In the genomic region with DNA sequence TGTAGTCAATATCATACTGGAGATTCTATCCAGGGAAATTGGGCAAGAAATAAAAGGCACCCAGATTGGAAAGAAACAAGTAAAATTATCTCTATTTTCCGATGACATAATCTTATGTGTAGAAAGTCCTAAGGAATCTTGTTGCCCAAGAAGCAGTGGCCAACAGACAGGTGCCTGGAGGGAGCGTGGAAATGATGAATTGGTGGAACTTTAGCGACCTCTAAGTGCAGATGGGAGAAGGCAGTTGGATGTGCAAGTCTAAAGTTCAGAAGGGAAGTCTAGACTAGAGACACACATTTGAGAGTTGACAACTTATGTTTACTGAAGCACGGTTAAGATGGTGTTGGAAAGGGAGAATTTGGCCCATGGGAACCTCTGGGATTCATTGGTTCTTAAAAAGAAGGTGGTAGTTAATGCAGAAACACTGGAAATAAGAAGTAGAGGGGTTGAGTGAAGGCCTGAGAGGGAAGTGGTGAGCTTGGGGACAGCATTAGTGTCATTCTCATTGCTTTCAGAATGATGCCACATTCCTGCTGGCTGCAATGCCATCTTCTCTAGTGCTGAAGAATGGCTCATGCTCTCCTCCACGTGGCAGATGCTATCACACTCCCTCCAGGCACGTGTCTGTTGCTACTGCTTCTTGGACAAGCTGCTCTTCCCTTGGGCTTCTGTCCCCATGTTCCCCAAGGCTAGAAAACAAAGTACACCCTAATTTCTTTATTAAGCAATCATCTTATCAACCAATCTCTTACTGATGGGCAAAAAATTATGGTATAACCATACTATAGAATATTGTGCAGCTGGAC, we compare ENCODE assay signal across 21 cellular contexts. TPM values are rescaled to one million over a fixed set of nuclear protein-coding genes. Genes with fewer than 3 reads are reported as not detected.
DNase-seq lines count a peak whose midpoint lies in the region; ATAC-seq and TF ChIP-seq lines count a peak whose summit lies in the region.
"Had no signal": no experiment of that assay in that cellular context is flagged by ENCODE, and none has a peak within 500 bp of the region (broad histone marks: within the 10 kb centered on the region; RNA-seq: fewer than 3 reads in every experiment).

No MANE protein-coding gene starts in this region.

- H3K4me1 Mint-ChIP-seq in T-cell = no peaks in the 10 kb centered on the region
- no peaks in the 10 kb centered on the region for H3K4me1 Mint-ChIP-seq in activated naive CD4-positive, alpha-beta T cell treated with anti-CD3 and anti-CD28 coated beads, Interleukin-2, amount 10 ng/mL, durations not matched to agents 7 days and 5 days
- H3K4me1 Mint-ChIP-seq: nephron progenitor cell; stimulated activated effector memory CD8-positive, alpha-beta T cell treated with anti-CD3 and anti-CD28 coated beads, Interleukin-12 subunit alpha, Interleukin-12 subunit beta, amount 100 ng/mL, for 72 hours; T-helper 17 cell had no signal

- TF ChIP-seq CTCF in C4-2B (conservative IDR thresholded peaks at IDR 0.05) = peak; percentile 26
- peak; percentile 30; the same call in 1 of the 2 replicates for TF ChIP-seq CTCF in Panc1 (IDR thresholded peaks at IDR 0.05)

- no peak overlapping the region for H3K4me3 ChIP-seq in Panc1 (ENCODE audit: low read depth in 2 of 2, low read length in 2 of 2)
- H3K4me3 ChIP-seq: adrenal gland; BLaER1 treated with 17β-estradiol and CSF1 and Interleukin-3, amounts not matched to agents 10 nM and 100 nM; left lung had no signal

- CTCF ChIA-PET in HEK293T (lab: Yijun Ruan, JAX) (interaction anchor here (0.7 kb wide), 1 partner anchor 363 kb away, joined by 3 read pairs; no protein-coding TSS in a partner anchor), Panc1 (lab: Charles Lee) (interaction anchor here (0.6 kb wide), 1 partner anchor 46 kb away, joined by 4 read pairs; no protein-coding TSS in a partner anchor), T-cell (lab: Charles Lee) (interaction anchor here in 1 of 2 donors (1.0 kb wide), 1 partner anchor 12 kb away, joined by 4 read pairs; no protein-coding TSS in a partner anchor)
- CTCF ChIA-PET in activated naive CD4-positive, alpha-beta T cell treated with anti-CD3 and anti-CD28 coated beads, Interleukin-2, amount 10 ng/mL, durations not matched to agents 7 days and 5 days (lab: Charles Lee) = interaction anchor here (0.8 to 1.5 kb wide), 3 partner anchors 32 to 58 kb away, joined by 3 to 4 read pairs (median 4); no protein-coding TSS in a partner anchor

- no peak for ATAC-seq in Panc1
- ATAC-seq in left colon = peak; percentile 84
- ATAC-seq in T-cell (replicated peaks in 1 of 4) = no peak
- ATAC-seq in GM21529 (IDR thresholded peaks at IDR 0.05; ENCODE audit: unreplicated experiment) = no peak
- ATAC-seq: activated T-cell treated with anti-CD3 and anti-CD28 coated beads, Interleukin-2, amount 50 U/mL, for 4 hours; esophagus mucosa; left lung; right cardiac atrium; stimulated activated effector memory CD8-positive, alpha-beta T cell treated with anti-CD3 and anti-CD28 coated beads, Interleukin-12 subunit alpha, Interleukin-12 subunit beta, amount 100 ng/mL, for 72 hours; T-helper 17 cell had no signal

- no peak overlapping the region for H3K4me3 Mint-ChIP-seq in T-cell
- H3K4me3 Mint-ChIP-seq in activated naive CD4-positive, alpha-beta T cell treated with anti-CD3 and anti-CD28 coated beads, Interleukin-2, amount 10 ng/mL, durations not matched to agents 7 days and 5 days = no peak overlapping the region
- H3K4me3 Mint-ChIP-seq: activated T-cell treated with anti-CD3 and anti-CD28 coated beads, Interleukin-2, amount 50 U/mL, for 4 hours; nephron progenitor cell; stimulated activated effector memory CD8-positive, alpha-beta T cell treated with anti-CD3 and anti-CD28 coated beads, Interleukin-12 subunit alpha, Interleukin-12 subunit beta, amount 100 ng/mL, for 72 hours; T-helper 17 cell had no signal

- H3K36me3 ChIP-seq in Panc1 (ENCODE audit: control insufficient read depth, insufficient read depth, low read length) = no peaks in the 10 kb centered on the region
- H3K36me3 ChIP-seq: adrenal gland; BLaER1 treated with 17β-estradiol and CSF1 and Interleukin-3, amounts not matched to agents 10 nM and 100 nM; left lung had no signal

- H3K36me3 Mint-ChIP-seq in T-cell = no peaks in the 10 kb centered on the region
- no peaks in the 10 kb centered on the region for H3K36me3 Mint-ChIP-seq in activated naive CD4-positive, alpha-beta T cell treated with anti-CD3 and anti-CD28 coated beads, Interleukin-2, amount 10 ng/mL, durations not matched to agents 7 days and 5 days
- H3K36me3 Mint-ChIP-seq: stimulated activated effector memory CD8-positive, alpha-beta T cell treated with anti-CD3 and anti-CD28 coated beads, Interleukin-12 subunit alpha, Interleukin-12 subunit beta, amount 100 ng/mL, for 72 hours had no signal

- no TSS peak for BruUV-seq in Panc1 (replicated peaks; lab: Mats Ljungman, UMichigan)

- no peaks in the 10 kb centered on the region for H3K4me1 ChIP-seq in Panc1 (ENCODE audit: control insufficient read depth, insufficient read depth, low read length)
- H3K4me1 ChIP-seq: adrenal gland had no signal

- H3K27me3 Mint-ChIP-seq in T-cell = peaks cover 8 to 11% of the 10 kb centered on the region in 2 donors
- peaks cover 18% of the 10 kb centered on the region for H3K27me3 Mint-ChIP-seq in activated naive CD4-positive, alpha-beta T cell treated with anti-CD3 and anti-CD28 coated beads, Interleukin-2, amount 10 ng/mL, durations not matched to agents 7 days and 5 days

- in situ Hi-C loops in Panc1 (cut with HindIII; ENCODE audit: low pct_unique_long_range_greater_than_20kb, low sequenced_read_pairs) = no loop called here

- DNase-seq in HEK293T (ENCODE audit: extremely low spot score) (peak; percentile 26), Panc1 (ENCODE audit: low read depth, low spot score) (no peak), left colon (no peak), T-cell (no peak), NCI-H748 (lab: John Stamatoyannopoulos, UW; ENCODE audit: unreplicated experiment) (no peak)
- DNase-seq in activated naive CD4-positive, alpha-beta T cell treated with anti-CD3 and anti-CD28 coated beads, Interleukin-2, amount 10 ng/mL, durations not matched to agents 7 days and 5 days = no peak
- DNase-seq: activated CD4-positive, alpha-beta T cell treated with anti-CD3 and anti-CD28 coated beads for 48 hours; activated T-cell treated with anti-CD3 and anti-CD28 coated beads, Interleukin-2, amount 50 U/mL, for 4 hours; adrenal gland; left lung; nephron progenitor cell; right cardiac atrium; stimulated activated CD4-positive, alpha-beta T cell treated with anti-CD3 and anti-CD28 coated beads, Interleukin-4, amount 100 ng/mL, for 4 hours; T-helper 17 cell had no signal

- intact Hi-C loops in Panc1 (cut with micrococcal nuclease; ENCODE audit: unreplicated experiment) = no loop called here
- intact Hi-C loops in left colon (cut with DNase I, micrococcal nuclease) = no loop called here

- H3K27ac Mint-ChIP-seq in T-cell = no peak overlapping the region
- H3K27ac Mint-ChIP-seq in activated naive CD4-positive, alpha-beta T cell treated with anti-CD3 and anti-CD28 coated beads, Interleukin-2, amount 10 ng/mL, durations not matched to agents 7 days and 5 days = no peak overlapping the region
- H3K27ac Mint-ChIP-seq: nephron progenitor cell; stimulated activated effector memory CD8-positive, alpha-beta T cell treated with anti-CD3 and anti-CD28 coated beads, Interleukin-12 subunit alpha, Interleukin-12 subunit beta, amount 100 ng/mL, for 72 hours; T-helper 17 cell had no signal

- H3K27ac ChIP-seq in C4-2B = no peak overlapping the region
- no peak overlapping the region for H3K27ac ChIP-seq in Panc1 (ENCODE audit: low read length)
- H3K27ac ChIP-seq: adrenal gland; BLaER1 treated with 17β-estradiol and CSF1 and Interleukin-3, amounts not matched to agents 10 nM and 100 nM; left lung had no signal

- peaks cover 2% of the 10 kb centered on the region for H3K27me3 ChIP-seq in Panc1 (ENCODE audit: control insufficient read depth, insufficient read depth, low read length)
- H3K27me3 ChIP-seq: adrenal gland; BLaER1 treated with 17β-estradiol and CSF1 and Interleukin-3, amounts not matched to agents 10 nM and 100 nM; left lung had no signal

- H3K9me3 Mint-ChIP-seq in T-cell = no peaks in the 10 kb centered on the region
- H3K9me3 Mint-ChIP-seq in activated naive CD4-positive, alpha-beta T cell treated with anti-CD3 and anti-CD28 coated beads, Interleukin-2, amount 10 ng/mL, durations not matched to agents 7 days and 5 days = no peaks in the 10 kb centered on the region
- H3K9me3 Mint-ChIP-seq: activated T-cell treated with anti-CD3 and anti-CD28 coated beads, Interleukin-2, amount 50 U/mL, for 4 hours; nephron progenitor cell; stimulated activated effector memory CD8-positive, alpha-beta T cell treated with anti-CD3 and anti-CD28 coated beads, Interleukin-12 subunit alpha, Interleukin-12 subunit beta, amount 100 ng/mL, for 72 hours had no signal

- POLR2A ChIA-PET in HEK293T (lab: Yijun Ruan, JAX) = no interaction called here
- POLR2A ChIA-PET in Panc1 (lab: Charles Lee) = no interaction called here
- POLR2A ChIA-PET in T-cell (lab: Charles Lee) = interaction anchor here in 1 of 2 donors (0.7 kb wide), 1 partner anchor 195 kb away, joined by 3 read pairs; no protein-coding TSS in a partner anchor

- no peaks in the 10 kb centered on the region for H3K9me3 ChIP-seq in Panc1 (ENCODE audit: control insufficient read depth, insufficient read depth, low read depth, low read length)
- H3K9me3 ChIP-seq: adrenal gland, left lung had no signal

TF ChIP-seq in HEK293T, 16 proteins besides CTCF, POLR2A, EP300 and RAD21 (continues in another document):
- TF ChIP-seq SP1 (IDR thresholded peaks at IDR 0.05) = no peak
- TF ChIP-seq, protein P1, sequence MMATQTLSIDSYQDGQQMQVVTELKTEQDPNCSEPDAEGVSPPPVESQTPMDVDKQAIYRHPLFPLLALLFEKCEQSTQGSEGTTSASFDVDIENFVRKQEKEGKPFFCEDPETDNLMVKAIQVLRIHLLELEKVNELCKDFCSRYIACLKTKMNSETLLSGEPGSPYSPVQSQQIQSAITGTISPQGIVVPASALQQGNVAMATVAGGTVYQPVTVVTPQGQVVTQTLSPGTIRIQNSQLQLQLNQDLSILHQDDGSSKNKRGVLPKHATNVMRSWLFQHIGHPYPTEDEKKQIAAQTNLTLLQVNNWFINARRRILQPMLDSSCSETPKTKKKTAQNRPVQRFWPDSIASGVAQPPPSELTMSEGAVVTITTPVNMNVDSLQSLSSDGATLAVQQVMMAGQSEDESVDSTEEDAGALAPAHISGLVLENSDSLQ (IDR thresholded peaks at IDR 0.05) = no peak
- no peak for TF ChIP-seq HDGF (IDR thresholded peaks at IDR 0.05; ENCODE audit: borderline replicate concordance)
- TF ChIP-seq SUZ12 (IDR thresholded peaks at IDR 0.05) = no peak
- no peak for TF ChIP-seq TARDBP (IDR thresholded peaks at IDR 0.05)
- TF ChIP-seq ARNT (IDR thresholded peaks at IDR 0.05) = no peak
- no peak for TF ChIP-seq CTBP1 (IDR thresholded peaks at IDR 0.05; ENCODE audit: borderline replicate concordance)

RNA-seq across cellular contexts. Expression of a gene that starts 24.0 kb away (rescaled TPM):
- 0.49 TPM for total RNA-seq in Panc1 (2021; ENCODE audit: unreplicated experiment)
- polyA plus RNA-seq in Panc1 (2012; ENCODE audit: insufficient read length) = not detected
- total RNA-seq in left colon = 1 to 10 TPM in 1 of 2 donors, under 1 TPM in 1; 0.67 to 2.1 TPM
- 1 to 10 TPM in 1 of 5 donors, under 1 TPM in 2, not detected in 2; 0.49 to 1.1 (median 0.66) TPM for total RNA-seq in T-cell
- total RNA-seq: G401, T-helper 17 cell, urinary bladder had no signal

RNA-seq across cellular contexts. Expression of a gene that starts 26.7 kb away (rescaled TPM):
- total RNA-seq in Panc1 (2021; ENCODE audit: unreplicated experiment) = 1.1 TPM
- polyA plus RNA-seq in Panc1 (2012; ENCODE audit: insufficient read length) = not detected
- not detected for total RNA-seq in left colon
- total RNA-seq in T-cell = under 1 TPM in 1 of 5 donors, not detected in 4; 0.23 TPM
- total RNA-seq: G401, right cardiac atrium, T-helper 17 cell, urinary bladder had no signal
- polyA plus RNA-seq: right cardiac atrium, urinary bladder had no signal
